ENCODE assay signal across 18 cellular contexts in the genomic region with DNA sequence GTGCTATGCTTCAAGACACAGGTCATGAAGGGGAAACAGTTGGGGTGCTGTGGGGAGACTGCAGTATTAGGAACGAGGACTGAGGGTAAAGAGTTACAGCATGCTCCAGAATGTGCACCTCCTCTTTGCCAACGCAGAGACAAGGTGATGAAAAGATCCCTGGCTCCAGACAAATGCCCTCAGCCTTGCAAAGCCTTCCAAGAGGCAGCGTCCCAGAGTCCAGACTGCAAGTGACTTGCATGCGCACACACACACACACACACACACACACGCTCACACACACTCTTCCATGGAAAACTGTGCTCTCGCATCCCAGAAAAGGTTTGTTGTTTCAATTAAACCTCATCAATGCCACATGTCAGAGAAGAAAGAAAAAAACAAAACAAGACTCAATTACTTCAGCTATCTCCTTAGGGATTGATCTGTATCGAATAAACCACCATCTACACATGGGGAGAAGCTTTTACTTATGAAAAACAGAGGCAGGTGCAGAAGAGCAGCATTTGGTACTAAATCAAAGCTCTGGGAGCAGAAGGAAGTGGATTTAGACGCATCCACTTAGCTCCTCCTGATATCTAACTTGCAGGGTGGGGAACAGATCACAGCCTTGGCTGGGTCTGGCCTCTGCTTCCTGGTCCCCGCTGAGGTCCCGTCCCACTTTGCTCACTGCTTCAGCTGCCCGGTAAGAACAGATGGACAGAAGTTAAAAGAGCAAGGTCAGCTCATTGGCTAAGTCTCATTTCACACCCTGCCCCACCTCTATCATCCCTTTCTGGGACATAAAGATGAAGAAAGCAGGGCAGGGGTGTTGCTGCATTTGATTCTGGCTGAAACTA.
DNase-seq lines count a peak whose midpoint lies in the region; ATAC-seq, FAIRE-seq and TF ChIP-seq lines count a peak whose summit lies in the region.
"Had no signal": no experiment of that assay in that cellular context is flagged by ENCODE, and none has a peak within 500 bp of the region (broad histone marks: within the 10 kb centered on the region; RNA-seq: fewer than 3 reads in every experiment).

No MANE protein-coding gene starts in this region.

- H3K4me2 ChIP-seq in A549 = peak overlapping the region; percentile 68
- H3K4me2 ChIP-seq in mesenchymal stem cell (ENCODE audit: low read length, poor library complexity, severe bottlenecking) = no peak overlapping the region

- TF ChIP-seq POLR2A in A549 (IDR thresholded peaks at IDR 0.05; ENCODE audit: low read length) = no peak

- H3K9ac ChIP-seq in mesenchymal stem cell (ENCODE audit: low read length) = peak overlapping the region; percentile 72

- H3K4me3 ChIP-seq in A549 (no peak overlapping the region), SJCRH30 (peak overlapping the region; percentile 12), fibroblast of the aortic adventitia (ENCODE audit: low read depth, low read length) (peak overlapping the region; percentile 77), mesenchymal stem cell (ENCODE audit: insufficient read depth in 1 of 2, low read depth in 1 of 2, low read length in 2 of 2) (peak overlapping the region in 1 of 2 experiments; percentile 76), H7 (ENCODE audit: insufficient read depth, low read depth, low read length) (no peak overlapping the region)

- H3K4me1 ChIP-seq in A549 (peaks cover 8% of the 10 kb centered on the region; the same call in 1 of the 3 replicates), SJCRH30 (no peaks in the 10 kb centered on the region; the same call in 1 of the 2 replicates), mesenchymal stem cell (ENCODE audit: control insufficient read depth, insufficient read depth, low read depth, low read length) (no peaks in the 10 kb centered on the region)

- no peak for TF ChIP-seq RAD21 in A549 (conservative IDR thresholded peaks at IDR 0.05 in 1 of 2, IDR thresholded peaks at IDR 0.05 in 1 of 2)

- H3K27ac ChIP-seq in A549 (no peak overlapping the region), SJCRH30 (no peak overlapping the region), mesenchymal stem cell (ENCODE audit: low read length, poor library complexity, severe bottlenecking) (no peak overlapping the region)
- H3K27ac ChIP-seq: VCaP had no signal

- no peak overlapping the region for H2AK5ac ChIP-seq in mesenchymal stem cell (ENCODE audit: low read length, severe bottlenecking)

- no peaks in the 10 kb centered on the region for H3K36me3 ChIP-seq in SJCRH30
- H3K36me3 ChIP-seq in mesenchymal stem cell (ENCODE audit: control insufficient read depth in 1 of 2, insufficient read depth in 2 of 2, low read depth in 1 of 2, low read length in 2 of 2) = no peaks in the 10 kb centered on the region
- no peaks in the 10 kb centered on the region for H3K36me3 ChIP-seq in H7 (replicated peaks; ENCODE audit: control insufficient read depth, insufficient read depth, low read length)

- POLR2A ChIA-PET in A549 (lab: Yijun Ruan, JAX) = no interaction called here

- DNase-seq in A549 (ENCODE audit: low read depth in 1 of 2, low spot score in 1 of 2) (no peak), SJCRH30 (peak in 1 of 2 experiments; percentile 16), fibroblast of the aortic adventitia (ENCODE audit: low read depth) (peak; percentile 63), mesenchymal stem cell (no peak), H7 (no peak)
- no peak for DNase-seq in stimulated activated CD4-positive, alpha-beta T cell treated with anti-CD3 and anti-CD28 coated beads, Interleukin-2, amount 100 ng/mL, for 48 hours
- DNase-seq: activated CD8-positive, alpha-beta memory T cell treated with anti-CD3 and anti-CD28 coated beads, Interleukin-2, amount 10 ng/mL, durations not matched to agents 7 days and 5 days; COR-L47; GDM1; head of caudate nucleus; natural killer cell; NCI-H1092; NCI-H446; stimulated activated CD4-positive, alpha-beta T cell treated with anti-CD3 and anti-CD28 coated beads, Interleukin-4, amount 100 ng/mL, for 1 hour had no signal

- H2BK5ac ChIP-seq in mesenchymal stem cell (ENCODE audit: low read depth, low read length, poor library complexity, severe bottlenecking) = no peak overlapping the region

- no peak overlapping the region for H4K8ac ChIP-seq in mesenchymal stem cell (ENCODE audit: low read length)

- no peak for TF ChIP-seq EP300 in A549 (IDR thresholded peaks at IDR 0.05)

- TF ChIP-seq CTCF in A549 (IDR thresholded peaks at IDR 0.05) = no peak
- TF ChIP-seq CTCF in fibroblast of the aortic adventitia (IDR thresholded peaks at IDR 0.05; ENCODE audit: insufficient read depth, low read length) = no peak

- no peak overlapping the region for H3K14ac ChIP-seq in mesenchymal stem cell (ENCODE audit: low read length in 2 of 2)

- no peaks in the 10 kb centered on the region for H3K27me3 ChIP-seq in SJCRH30
- H3K27me3 ChIP-seq in mesenchymal stem cell (ENCODE audit: control insufficient read depth in 1 of 2, insufficient read depth in 1 of 2, low read length in 2 of 2) = peaks cover 0 to 6% of the 10 kb centered on the region in 2 experiments
- H3K27me3 ChIP-seq in H7 (ENCODE audit: control insufficient read depth, insufficient read depth, low read length) = no peaks in the 10 kb centered on the region

- CTCF ChIA-PET in A549 (lab: Yijun Ruan, JAX) = interaction anchor here (0.7 kb wide), 1 partner anchor 9 kb away, joined by 3 read pairs; no protein-coding TSS in a partner anchor

- no peak overlapping the region for H3K23ac ChIP-seq in mesenchymal stem cell (ENCODE audit: low read length in 2 of 2)

- H2BK12ac ChIP-seq in mesenchymal stem cell (ENCODE audit: low read length in 2 of 2) = no peak overlapping the region

- 41% methylated on average over 11 of the region's 11 CpGs for WGBS in A549 (ENCODE audit: missing lambda C conversion rate)
- WGBS in mesenchymal stem cell = 77% methylated on average over 10 of the region's 11 CpGs

- FAIRE-seq in A549 (lab: Jason Lieb, UNC) = no peak
- FAIRE-seq: endometrium had no signal

- peak overlapping the region; percentile 68 for H4K91ac ChIP-seq in mesenchymal stem cell (ENCODE audit: low read length)

- ATAC-seq in A549 = no peak; a peak in 1 of 6 replicates
- ATAC-seq in HG03469 (IDR thresholded peaks at IDR 0.05; ENCODE audit: unreplicated experiment) = no peak
- ATAC-seq in GM19467 (IDR thresholded peaks at IDR 0.05; ENCODE audit: unreplicated experiment) = no peak
- ATAC-seq: activated CD8-positive, alpha-beta memory T cell treated with anti-CD3 and anti-CD28 coated beads, Interleukin-2, amount 10 ng/mL, durations not matched to agents 7 days and 5 days; natural killer cell had no signal

- H3K79me1 ChIP-seq in mesenchymal stem cell (replicated peaks; ENCODE audit: low read length, poor library complexity, severe bottlenecking) = no peaks in the 10 kb centered on the region

- H2BK15ac ChIP-seq in mesenchymal stem cell (ENCODE audit: low read depth, poor library complexity, severe bottlenecking) = no peak overlapping the region

- H2BK120ac ChIP-seq in mesenchymal stem cell (ENCODE audit: low read depth, low read length) = no peak overlapping the region

- H3K18ac ChIP-seq in mesenchymal stem cell (ENCODE audit: low read depth in 1 of 2, low read length in 2 of 2) = no peak overlapping the region

- no peak overlapping the region for H2AFZ ChIP-seq in mesenchymal stem cell (ENCODE audit: low read depth, low read length)

- no peak overlapping the region for H3K4ac ChIP-seq in mesenchymal stem cell (ENCODE audit: low read depth in 1 of 2, low read length in 2 of 2)

- H3K9me3 ChIP-seq in A549 (0 out of 3 replicates have a peak, but pooled peaks cover 3% of the 10 kb centered on the region), SJCRH30 (replicated peaks) (no peaks in the 10 kb centered on the region), mesenchymal stem cell (ENCODE audit: control insufficient read depth, low read length) (no peaks in the 10 kb centered on the region)

TF ChIP-seq in A549, 52 proteins besides CTCF, POLR2A, EP300 and RAD21:
- no peak for TF ChIP-seq RNF2 (IDR thresholded peaks at IDR 0.05; ENCODE audit: borderline replicate concordance, low read depth)
- TF ChIP-seq HOXB13 (CRISPR knock-in tag; IDR thresholded peaks at IDR 0.05; ENCODE audit: low read depth) = no peak
- no peak for TF ChIP-seq POLR2AphosphoS2 (conservative IDR thresholded peaks at IDR 0.05; ENCODE audit: low read length)
- TF ChIP-seq TP53 (CRISPR knock-in tag; IDR thresholded peaks at IDR 0.05) = no peak
- TF ChIP-seq CHD4 (IDR thresholded peaks at IDR 0.05; ENCODE audit: borderline replicate concordance) = no peak
- no peak for TF ChIP-seq ESRRA (IDR thresholded peaks at IDR 0.05; ENCODE audit: borderline replicate concordance, low read length)
- no peak for TF ChIP-seq HEYL (CRISPR knock-in tag; IDR thresholded peaks at IDR 0.05)
- no peak for TF ChIP-seq BHLHE40 (IDR thresholded peaks at IDR 0.05; ENCODE audit: low read depth, low read length)
- TF ChIP-seq GATA3 (IDR thresholded peaks at IDR 0.05; ENCODE audit: borderline replicate concordance) = no peak
- no peak for TF ChIP-seq SREBF2 (IDR thresholded peaks at IDR 0.05)
- TF ChIP-seq NPAS2 (CRISPR knock-in tag; IDR thresholded peaks at IDR 0.05; ENCODE audit: borderline replicate concordance) = no peak
- TF ChIP-seq ZC3H11A (IDR thresholded peaks at IDR 0.05) = no peak

Comparison
In these comparisons a context has a peak if more than half of its experiments do, and no peak if none do; other contexts are left out.
1. H3K4me3 ChIP-seq: peak in SJCRH30 (single experiment) and fibroblast of the aortic adventitia (single experiment); none in A549 (single experiment) and H7 (single experiment).